ENCODE assay signal across 9 cellular contexts in genomic region chr11:107916671-107917241, GRCh38. TPM values are rescaled to one million over a fixed set of nuclear protein-coding genes. Genes with fewer than 3 reads are reported as not detected.
DNase-seq lines count a peak whose midpoint lies in the region; ATAC-seq and TF ChIP-seq lines count a peak whose summit lies in the region.
"Had no signal": no experiment of that assay in that cellular context is flagged by ENCODE, and none has a peak within 500 bp of the region (broad histone marks: within the 10 kb centered on the region; RNA-seq: fewer than 3 reads in every experiment).

No MANE protein-coding gene starts in this region.

- no peak for TF ChIP-seq POLR2A in vagina (IDR thresholded peaks at IDR 0.05)

- no peak overlapping the region for H3K4me3 ChIP-seq in AG10803 (ENCODE audit: low read length)
- H3K4me3 ChIP-seq in vagina: no peak overlapping the region

- H3K27me3 Mint-ChIP-seq in activated CD8-positive, alpha-beta memory T cell treated with anti-CD3 and anti-CD28 coated beads, Interleukin-2, amount 10 ng/mL, durations not matched to agents 7 days and 5 days: peaks cover 2% of the 10 kb centered on the region

- DNase-seq in AG10803 (ENCODE audit: low read depth) (peak; percentile 18), NAMALWA (ENCODE audit: low spot score) (peak; percentile 60), iPS-NIHi11 (ENCODE audit: low spot score) (peak; percentile 65), omental fat pad (ENCODE audit: low spot score) (no peak), middle frontal gyrus (ENCODE audit: extremely low spot score, low spot score) (no peak), vagina (ENCODE audit: extremely low spot score in 2 of 2) (no peak)
- DNase-seq in activated CD8-positive, alpha-beta memory T cell treated with anti-CD3 and anti-CD28 coated beads, Interleukin-2, amount 10 ng/mL, durations not matched to agents 7 days and 5 days: peak; percentile 42

- no peak overlapping the region for H3K4me3 Mint-ChIP-seq in activated CD8-positive, alpha-beta memory T cell treated with anti-CD3 and anti-CD28 coated beads, Interleukin-2, amount 10 ng/mL, durations not matched to agents 7 days and 5 days
- H3K4me3 Mint-ChIP-seq: effector memory CD8-positive, alpha-beta T cell had no signal

- H3K36me3 Mint-ChIP-seq in activated CD8-positive, alpha-beta memory T cell treated with anti-CD3 and anti-CD28 coated beads, Interleukin-2, amount 10 ng/mL, durations not matched to agents 7 days and 5 days: no peaks in the 10 kb centered on the region

- H3K4me1 ChIP-seq in vagina: no peaks in the 10 kb centered on the region

- no peaks in the 10 kb centered on the region for H3K36me3 ChIP-seq in vagina

- peaks cover 4% of the 10 kb centered on the region for H3K4me1 Mint-ChIP-seq in activated CD8-positive, alpha-beta memory T cell treated with anti-CD3 and anti-CD28 coated beads, Interleukin-2, amount 10 ng/mL, durations not matched to agents 7 days and 5 days

- H3K9me3 Mint-ChIP-seq in activated CD8-positive, alpha-beta memory T cell treated with anti-CD3 and anti-CD28 coated beads, Interleukin-2, amount 10 ng/mL, durations not matched to agents 7 days and 5 days (ENCODE audit: low read depth): no peaks in the 10 kb centered on the region
- H3K9me3 Mint-ChIP-seq: effector memory CD8-positive, alpha-beta T cell had no signal

- peak; percentile 45 for ATAC-seq in activated CD8-positive, alpha-beta memory T cell treated with anti-CD3 and anti-CD28 coated beads, Interleukin-2, amount 10 ng/mL, durations not matched to agents 7 days and 5 days
- no peak for ATAC-seq in omental fat pad (ENCODE audit: low FRiP score)
- ATAC-seq: effector memory CD8-positive, alpha-beta T cell had no signal

- no peaks in the 10 kb centered on the region for H3K27me3 ChIP-seq in vagina

- TF ChIP-seq CTCF in AG10803 (conservative IDR thresholded peaks at IDR 0.05; ENCODE audit: low read length) (peak; percentile 66), GM12873 (IDR thresholded peaks at IDR 0.05; ENCODE audit: insufficient read depth, low read depth, low read length, missing control alignments) (peak; percentile 92), omental fat pad (IDR thresholded peaks at IDR 0.05) (no peak), vagina (IDR thresholded peaks at IDR 0.05) (no peak)

- CTCF ChIA-PET in activated CD8-positive, alpha-beta memory T cell treated with anti-CD3 and anti-CD28 coated beads, Interleukin-2, amount 10 ng/mL, durations not matched to agents 7 days and 5 days (lab: Charles Lee): interaction anchor here (0.7 to 1.8 kb wide), 9 partner anchors 12 to 716 kb away, joined by 3 to 5 read pairs (median 4); partner anchors contain the start of gene CUL5

- H3K27ac Mint-ChIP-seq in activated CD8-positive, alpha-beta memory T cell treated with anti-CD3 and anti-CD28 coated beads, Interleukin-2, amount 10 ng/mL, durations not matched to agents 7 days and 5 days: no peak overlapping the region
- H3K27ac Mint-ChIP-seq: effector memory CD8-positive, alpha-beta T cell had no signal

- no peaks in the 10 kb centered on the region for H3K9me3 ChIP-seq in vagina

- no peak overlapping the region for H3K27ac ChIP-seq in vagina

- intact Hi-C loops in vagina (cut with DNase I): no loop called here

RNA-seq across cellular contexts. Expression of gene RAB39A, which starts 11.5 kb away (rescaled TPM):
- total RNA-seq in activated CD8-positive, alpha-beta memory T cell treated with anti-CD3 and anti-CD28 coated beads, Interleukin-2, amount 10 ng/mL, durations not matched to agents 7 days and 5 days: under 1 TPM in 1 of 2 experiments, not detected in 1; 0.59 TPM
- total RNA-seq in omental fat pad: 1 to 10 TPM; 1.4 to 4.3 (median 2.5) TPM
- total RNA-seq in vagina: 1.7 TPM

RNA-seq across cellular contexts. Expression of gene SLC35F2, which starts 58.2 kb away (rescaled TPM):
- 10 to 100 TPM in 1 of 2 experiments, 1 to 10 TPM in 1; 9.8 to 26.2 TPM for total RNA-seq in activated CD8-positive, alpha-beta memory T cell treated with anti-CD3 and anti-CD28 coated beads, Interleukin-2, amount 10 ng/mL, durations not matched to agents 7 days and 5 days
- total RNA-seq in omental fat pad (10 to 100 TPM in 1 of 4 donors, 1 to 10 TPM in 3; 4.9 to 15.1 (median 8.8) TPM), vagina (13.3 TPM)

Comparison
In these comparisons a context has a peak if more than half of its experiments do, and no peak if none do; other contexts are left out.
1. DNase-seq: peak in AG10803 (single experiment), NAMALWA (single experiment), activated CD8-positive, alpha-beta memory T cell treated with anti-CD3 and anti-CD28 coated beads, Interleukin-2, amount 10 ng/mL, durations not matched to agents 7 days and 5 days (single experiment) and iPS-NIHi11 (single experiment); none in omental fat pad (single experiment), middle frontal gyrus (single experiment) and vagina (0 of 2).
2. CTCF ChIP-seq: peak in AG10803 (single experiment) and GM12873 (single experiment); none in omental fat pad (0 of 3) and vagina (0 of 3).